ENCODE assay signal across 9 cellular contexts in the genomic region with DNA sequence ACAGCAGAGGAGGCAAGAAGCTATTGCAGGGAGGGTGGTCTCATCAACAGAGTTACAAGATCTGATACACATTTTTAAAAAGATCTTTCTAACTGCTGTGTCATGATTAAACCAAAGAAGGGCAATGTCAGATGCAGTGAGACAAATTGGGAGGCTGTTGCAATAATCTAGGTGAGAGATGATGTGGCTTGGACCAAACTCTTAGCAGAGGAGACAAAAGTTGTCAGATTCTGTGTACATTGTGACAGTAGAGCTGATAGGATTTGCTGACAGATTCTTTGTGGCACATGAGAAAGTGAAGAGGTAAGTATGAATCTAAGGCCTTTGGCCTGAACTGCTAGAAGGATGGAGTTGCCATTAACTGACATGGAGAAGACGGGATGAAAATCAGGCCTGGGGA. TPM values are rescaled to one million over a fixed set of nuclear protein-coding genes. Genes with fewer than 3 reads are reported as not detected.
"Had no signal": no experiment of that assay in that cellular context is flagged by ENCODE, and none has a peak within 500 bp of the region (broad histone marks: within the 10 kb centered on the region; RNA-seq: fewer than 3 reads in every experiment).

No MANE protein-coding gene starts in this region.

- H3K27ac ChIP-seq: HL-60 had no signal

- ATAC-seq: GM23338, HepG2 had no signal

- H3K4me3 ChIP-seq: GM23338 had no signal

- FAIRE-seq: H1, H54, HepG2 had no signal

- DNase-seq: H9, HCEC 1CT, KG1 had no signal

RNA-seq across cellular contexts. Expression of gene LRRC63, which starts 12.9 kb away (rescaled TPM):
- total RNA-seq: GM23338, H1, H9, HepG2 had no signal
- polyA plus RNA-seq: GM23338, H1, HepG2, IgD-negative memory B cell had no signal
